In the genomic region with DNA sequence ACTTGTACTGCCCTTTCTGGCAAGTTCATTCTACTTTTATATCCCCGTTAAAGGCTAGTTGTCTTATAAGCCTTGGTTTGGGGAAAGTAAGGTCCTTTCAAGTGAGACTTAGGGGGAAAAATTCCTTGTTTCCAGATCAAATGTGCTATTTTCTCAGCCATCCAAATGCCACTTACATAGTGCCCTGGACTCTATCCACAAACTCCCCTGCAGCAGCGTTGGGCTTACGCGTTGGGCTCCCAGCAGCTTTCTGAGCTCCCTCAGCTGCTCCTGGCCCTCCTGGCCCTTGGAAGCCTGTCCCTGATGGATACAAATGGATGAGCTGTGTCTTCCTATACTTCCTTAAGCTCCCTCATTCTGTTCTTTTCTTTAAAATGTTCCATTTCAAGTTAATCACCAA, we compare ENCODE assay signal across 24 cellular contexts.
"Had no signal": no experiment of that assay in that cellular context is flagged by ENCODE, and none has a peak within 500 bp of the region (broad histone marks: within the 10 kb centered on the region; RNA-seq: fewer than 3 reads in every experiment).

No MANE protein-coding gene starts in this region.

- ATAC-seq: effector memory CD8-positive, alpha-beta T cell; esophagus mucosa; foreskin keratinocyte; gastrocnemius medialis; gastroesophageal sphincter; heart left ventricle; heart right ventricle had no signal

- H3K27ac Mint-ChIP-seq: dendritic cell treated with granulocyte-macrophage colony-stimulating factor and Interleukin-4, amounts not matched to agents 40 ng/mL and 50 ng/mL, for 4 days; effector memory CD8-positive, alpha-beta T cell; endodermal cell had no signal

- H3K4me3 ChIP-seq: colonic mucosa, coronary artery, dorsolateral prefrontal cortex, esophagus muscularis mucosa, esophagus squamous epithelium, gastrocnemius medialis, gastroesophageal sphincter, heart left ventricle, heart right ventricle had no signal

- H3K27ac ChIP-seq: colonic mucosa, coronary artery, dorsolateral prefrontal cortex, epithelial cell of prostate, esophagus muscularis mucosa, esophagus squamous epithelium, foreskin keratinocyte, gastrocnemius medialis, gastroesophageal sphincter, heart left ventricle, heart right ventricle had no signal

- DNase-seq: colonic mucosa; cortex of kidney; dermis blood vessel endothelial cell; dorsolateral prefrontal cortex; effector CD4-positive, alpha-beta T cell; effector CD8-positive, alpha-beta T cell; effector memory CD4-positive, alpha-beta T cell; effector memory CD8-positive, alpha-beta T cell; endodermal cell; esophagus squamous epithelium; foreskin fibroblast; foreskin keratinocyte; foreskin melanocyte; gastrocnemius medialis; glutamatergic neuron; head of caudate nucleus; heart left ventricle; heart right ventricle had no signal

- H3K9me3 Mint-ChIP-seq: dendritic cell treated with granulocyte-macrophage colony-stimulating factor and Interleukin-4, amounts not matched to agents 40 ng/mL and 50 ng/mL, for 4 days; effector memory CD8-positive, alpha-beta T cell; endodermal cell had no signal

- H3K27me3 ChIP-seq: colonic mucosa, esophagus muscularis mucosa, esophagus squamous epithelium, foreskin keratinocyte, gastrocnemius medialis, gastroesophageal sphincter, heart left ventricle, heart right ventricle had no signal

- H3K4me1 ChIP-seq: colonic mucosa, esophagus muscularis mucosa, esophagus squamous epithelium, foreskin keratinocyte, gastrocnemius medialis, gastroesophageal sphincter, heart left ventricle, heart right ventricle had no signal

- H3K9me3 ChIP-seq: colonic mucosa, esophagus muscularis mucosa, esophagus squamous epithelium, gastrocnemius medialis, gastroesophageal sphincter, heart left ventricle, heart right ventricle had no signal

- H3K4me3 Mint-ChIP-seq: dendritic cell treated with granulocyte-macrophage colony-stimulating factor and Interleukin-4, amounts not matched to agents 40 ng/mL and 50 ng/mL, for 4 days; effector memory CD8-positive, alpha-beta T cell; endodermal cell had no signal

- H3K27me3 Mint-ChIP-seq: dendritic cell treated with granulocyte-macrophage colony-stimulating factor and Interleukin-4, amounts not matched to agents 40 ng/mL and 50 ng/mL, for 4 days had no signal

- H3K36me3 ChIP-seq: colonic mucosa, esophagus muscularis mucosa, esophagus squamous epithelium, gastrocnemius medialis, gastroesophageal sphincter, heart left ventricle, heart right ventricle had no signal
